Comparison of ENCODE assay signal across 22 cellular contexts in genomic region chr6:34511214-34511922, GRCh38. TPM values are rescaled to one million over a fixed set of nuclear protein-coding genes. Genes with fewer than 3 reads are reported as not detected.
DNase-seq lines count a peak whose midpoint lies in the region; ATAC-seq, FAIRE-seq and TF ChIP-seq lines count a peak whose summit lies in the region.
"Had no signal": no experiment of that assay in that cellular context is flagged by ENCODE, and none has a peak within 500 bp of the region (broad histone marks: within the 10 kb centered on the region; RNA-seq: fewer than 3 reads in every experiment).

No MANE protein-coding gene starts in this region.

- H3K4me3 Mint-ChIP-seq in brain, result peak overlapping the region in 4 of 5 experiments; percentile 32 to 61 (median 48)
- H3K4me3 Mint-ChIP-seq: CD8-positive, alpha-beta T cell; GM23338 had no signal

- DNase-seq in HTR-8/SVneo (ENCODE audit: insufficient read length, low spot score) (no peak), lower lobe of right lung (peak; percentile 1), posterior vena cava (ENCODE audit: low spot score) (peak; percentile 34), NCI-H510A treated with DMSO at 0.1 percent for 48 hours (lab: John Stamatoyannopoulos, UW) (no peak), pons (ENCODE audit: low spot score) (no peak)
- DNase-seq in activated effector memory CD4-positive, alpha-beta T cell treated with anti-CD3 and anti-CD28 coated beads, Interleukin-2, amount 50 U/mL, for 16 hours, result no peak
- DNase-seq: Calu3; CD8-positive, alpha-beta T cell; GF-D8; NCI-H1105; NCI-H2081; NCI-H446; NCI-H748 treated with DMSO at 0.1 percent for 48 hours; NK-92 treated with Interleukin-12 subunit alpha and Interleukin-12 subunit beta, amount 100 ng/mL, for 24 hours; Peyer's patch had no signal

- peaks cover 49% of the 10 kb centered on the region for H3K4me1 Mint-ChIP-seq in brain

- no peak overlapping the region for H3K27ac ChIP-seq in lower lobe of right lung
- H3K27ac ChIP-seq: BLaER1 treated with 17β-estradiol and CSF1 and Interleukin-3, amounts not matched to agents 10 nM and 100 nM; Peyer's patch had no signal

- no peak for TF ChIP-seq CTCF in brain (conservative IDR thresholded peaks at IDR 0.05)
- TF ChIP-seq CTCF in lower lobe of right lung (IDR thresholded peaks at IDR 0.05), result no peak

- peaks cover 7 to 17% (median 12%) of the 10 kb centered on the region in 5 experiments for H3K9me3 Mint-ChIP-seq in brain

- H3K27me3 ChIP-seq in lower lobe of right lung (ENCODE audit: low read depth), result peaks cover 16% of the 10 kb centered on the region
- H3K27me3 ChIP-seq: BLaER1 treated with 17β-estradiol and CSF1 and Interleukin-3, amounts not matched to agents 10 nM and 100 nM; Peyer's patch had no signal

- H3K27me3 Mint-ChIP-seq in brain, result no peaks in the 10 kb centered on the region

- ATAC-seq in lower lobe of right lung, result no peak
- no peak for ATAC-seq in GM21423 (IDR thresholded peaks at IDR 0.05; ENCODE audit: unreplicated experiment)
- ATAC-seq: CD8-positive, alpha-beta T cell; GM23338; Right ventricle myocardium inferior had no signal

- H3K36me3 ChIP-seq in lower lobe of right lung, result no peaks in the 10 kb centered on the region
- H3K36me3 ChIP-seq: BLaER1 treated with 17β-estradiol and CSF1 and Interleukin-3, amounts not matched to agents 10 nM and 100 nM; Peyer's patch had no signal

- H3K4me3 ChIP-seq in lower lobe of right lung, result no peak overlapping the region
- H3K4me3 ChIP-seq: BLaER1 treated with 17β-estradiol and CSF1 and Interleukin-3, amounts not matched to agents 10 nM and 100 nM; GM23338; Peyer's patch had no signal

- peak; percentile 4 for FAIRE-seq in HTR-8/SVneo (lab: Jason Lieb, UNC)

- H3K9me3 ChIP-seq in lower lobe of right lung, result peaks cover 5% of the 10 kb centered on the region
- H3K9me3 ChIP-seq: Peyer's patch had no signal

- no peaks in the 10 kb centered on the region for H3K4me1 ChIP-seq in lower lobe of right lung
- H3K4me1 ChIP-seq: Peyer's patch had no signal

- intact Hi-C loops in lower lobe of right lung (cut with DNase I) (no loop called here), posterior vena cava (cut with DNase I) (no loop called here)

- H3K27ac Mint-ChIP-seq in brain, result peak overlapping the region; percentile 74 to 97 (median 96)
- H3K27ac Mint-ChIP-seq: CD8-positive, alpha-beta T cell; GM23338 had no signal

- H3K36me3 Mint-ChIP-seq in brain, result no peaks in the 10 kb centered on the region
- H3K36me3 Mint-ChIP-seq: CD8-positive, alpha-beta T cell had no signal

RNA-seq across cellular contexts. Expression of gene SPDEF, which starts 44.8 kb away (rescaled TPM):
- not detected for polyA plus RNA-seq in brain (ENCODE audit: insufficient read depth, low read depth, low replicate concordance)
- total RNA-seq in lower lobe of right lung, result 3.5 TPM
- not detected for total RNA-seq in posterior vena cava
- total RNA-seq: A673, Right ventricle myocardium inferior, SK-MEL-5 had no signal
- polyA plus RNA-seq: GM23338 had no signal

RNA-seq across cellular contexts. Expression of gene PACSIN1, which starts 45.5 kb away (rescaled TPM):
- 73.8 TPM for polyA plus RNA-seq in brain (ENCODE audit: insufficient read depth, low read depth, low replicate concordance)
- total RNA-seq in lower lobe of right lung (not detected), posterior vena cava (under 1 TPM in 1 of 2 donors, not detected in 1; 0.09 TPM)
- total RNA-seq: A673, SK-MEL-5 had no signal

Comparison
In these comparisons a context has a peak if more than half of its experiments do, and no peak if none do; other contexts are left out.
1. DNase-seq: peak in lower lobe of right lung (single experiment) and posterior vena cava (single experiment); none in HTR-8/SVneo (single experiment), NCI-H510A treated with DMSO at 0.1 percent for 48 hours (single experiment), activated effector memory CD4-positive, alpha-beta T cell treated with anti-CD3 and anti-CD28 coated beads, Interleukin-2, amount 50 U/mL, for 16 hours (single experiment) and pons (single experiment).